10 cellular contexts compared by ENCODE assay signal in the genomic region with DNA sequence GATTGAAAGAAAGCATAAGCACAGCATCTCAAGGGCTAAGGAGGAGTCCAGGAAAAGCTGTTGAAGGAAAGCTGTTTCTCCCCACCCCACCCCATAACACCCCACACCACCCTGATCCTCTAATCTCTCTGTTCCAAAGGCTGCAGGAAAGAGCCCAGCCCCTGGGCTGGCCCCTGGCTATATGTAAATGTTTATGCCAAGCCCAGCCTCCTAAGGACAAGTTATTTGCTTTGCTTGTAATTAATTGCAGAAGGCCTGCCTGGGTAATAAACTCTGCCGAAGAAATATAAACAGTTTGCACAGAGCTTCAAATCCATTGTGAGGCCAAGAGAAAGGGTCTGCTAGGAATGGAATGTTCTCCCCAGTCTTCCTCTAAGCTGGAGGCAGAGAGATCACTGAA. TPM values are rescaled to one million over a fixed set of nuclear protein-coding genes. Genes with fewer than 3 reads are reported as not detected.
A peak's percentile ranks its signal among the peaks of the same experiment; 100 is the strongest.
DNase-seq lines count a peak whose midpoint lies in the region; ATAC-seq and TF ChIP-seq lines count a peak whose summit lies in the region.
"Had no signal": no experiment of that assay in that cellular context is flagged by ENCODE, and none has a peak within 500 bp of the region (broad histone marks: within the 10 kb centered on the region; RNA-seq: fewer than 3 reads in every experiment).

No MANE protein-coding gene starts in this region.

- H3K9me3 ChIP-seq in HEK293 (ENCODE audit: control insufficient read depth, insufficient read depth, low read depth, low read length) (no peaks in the 10 kb centered on the region), adipocyte (ENCODE audit: control insufficient read depth, low read length) (no peaks in the 10 kb centered on the region)

- DNase-seq in adipocyte (ENCODE audit: low read depth) (peak; percentile 66), mesothelial cell of epicardium (ENCODE audit: low spot score in 2 of 2, unreplicated experiment in 2 of 2) (no peak), NCI-H1436 (lab: John Stamatoyannopoulos, UW) (no peak), T1000 (lab: John Stamatoyannopoulos, UW) (no peak)
- DNase-seq in effector memory CD8-positive, alpha-beta T cell, result no peak
- DNase-seq: GM23248, occipital lobe had no signal

- H3K27ac Mint-ChIP-seq in mesothelial cell of epicardium, result peak overlapping the region; percentile 49
- peak overlapping the region in 1 of 2 donors; percentile 89 for H3K27ac Mint-ChIP-seq in effector memory CD8-positive, alpha-beta T cell

- H3K27ac ChIP-seq in C4-2B (peak overlapping the region; percentile 69), HEK293 (ENCODE audit: extremely low read depth, low read depth, low read length) (no peak overlapping the region)
- H3K27ac ChIP-seq: GM23248 had no signal

- POLR2A ChIA-PET in HEK293 (lab: Yijun Ruan, JAX), result interaction anchor here (1.1 kb wide), 1 partner anchor 10 kb away, joined by 3 read pairs; no protein-coding TSS in a partner anchor

- no peak for ATAC-seq in effector memory CD8-positive, alpha-beta T cell (replicated peaks)
- no peak for ATAC-seq in HG03469 (IDR thresholded peaks at IDR 0.05; ENCODE audit: unreplicated experiment)

- H3K4me1 ChIP-seq in HEK293 (ENCODE audit: control insufficient read depth, insufficient read depth, low read length) (no peaks in the 10 kb centered on the region), adipocyte (ENCODE audit: control insufficient read depth, insufficient read depth, low read length) (peaks cover 26% of the 10 kb centered on the region)

- H3K4me3 ChIP-seq in HEK293 (ENCODE audit: low read depth, low read length) (no peak overlapping the region), adipocyte (ENCODE audit: low read length) (no peak overlapping the region)
- H3K4me3 ChIP-seq: GM23248 had no signal

- H3K36me3 Mint-ChIP-seq in mesothelial cell of epicardium, result no peaks in the 10 kb centered on the region
- H3K36me3 Mint-ChIP-seq in effector memory CD8-positive, alpha-beta T cell (ENCODE audit: insufficient read depth), result peaks cover 7% of the 10 kb centered on the region

- H3K4me1 Mint-ChIP-seq in mesothelial cell of epicardium, result peaks cover 40% of the 10 kb centered on the region
- H3K4me1 Mint-ChIP-seq in effector memory CD8-positive, alpha-beta T cell (ENCODE audit: low read depth in 2 of 2), result peaks cover 21 to 37% of the 10 kb centered on the region in 2 donors

- no peaks in the 10 kb centered on the region for H3K27me3 ChIP-seq in adipocyte (replicated peaks; ENCODE audit: control insufficient read depth, insufficient read depth, low read length)

- CTCF ChIA-PET in HEK293 (lab: Yijun Ruan, JAX), result interaction anchor here (0.6 to 4.3 kb wide), 5 partner anchors 51 to 275 kb away, joined by 4 to 40 read pairs (median 4); no protein-coding TSS in a partner anchor

- H3K27me3 Mint-ChIP-seq in mesothelial cell of epicardium (ENCODE audit: low read depth), result no peaks in the 10 kb centered on the region
- H3K27me3 Mint-ChIP-seq in effector memory CD8-positive, alpha-beta T cell, result no peaks in the 10 kb centered on the region

- no peaks in the 10 kb centered on the region for H3K9me3 Mint-ChIP-seq in mesothelial cell of epicardium
- no peaks in the 10 kb centered on the region for H3K9me3 Mint-ChIP-seq in effector memory CD8-positive, alpha-beta T cell

- TF ChIP-seq CTCF in C4-2B (conservative IDR thresholded peaks at IDR 0.05), result no peak
- no peak for TF ChIP-seq CTCF in HEK293 (tag by site-specific recombination; IDR thresholded peaks at IDR 0.05)
- no peak for TF ChIP-seq CTCF in mesothelial cell of epicardium (IDR thresholded peaks at IDR 0.05; ENCODE audit: unreplicated experiment)

- H3K36me3 ChIP-seq in HEK293 (ENCODE audit: control insufficient read depth in 2 of 2, insufficient read depth in 1 of 2, low read length in 2 of 2) (no peaks in the 10 kb centered on the region), adipocyte (ENCODE audit: control insufficient read depth, insufficient read depth, low read length, severe bottlenecking) (no peaks in the 10 kb centered on the region)

- H3K4me3 Mint-ChIP-seq in mesothelial cell of epicardium, result no peak overlapping the region
- no peak overlapping the region for H3K4me3 Mint-ChIP-seq in effector memory CD8-positive, alpha-beta T cell

- H3K9ac ChIP-seq in adipocyte (ENCODE audit: low read length), result peak overlapping the region; percentile 22
- H3K9ac ChIP-seq: GM23248 had no signal

TF ChIP-seq in HEK293, 187 proteins besides CTCF, POLR2A, EP300 and RAD21:
- TF ChIP-seq KLF1 (tag by site-specific recombination; IDR thresholded peaks at IDR 0.05) (peak; percentile 71), ZNF37A (tag by site-specific recombination; IDR thresholded peaks at IDR 0.05) (no peak), KLF16 (tag by site-specific recombination; IDR thresholded peaks at IDR 0.05) (no peak), KLF10 (tag by site-specific recombination; IDR thresholded peaks at IDR 0.05) (no peak), ZNF596 (tag by site-specific recombination; IDR thresholded peaks at IDR 0.05) (no peak), ZNF785 (tag by site-specific recombination; IDR thresholded peaks at IDR 0.05) (no peak)
- TF ChIP-seq, protein P1, sequence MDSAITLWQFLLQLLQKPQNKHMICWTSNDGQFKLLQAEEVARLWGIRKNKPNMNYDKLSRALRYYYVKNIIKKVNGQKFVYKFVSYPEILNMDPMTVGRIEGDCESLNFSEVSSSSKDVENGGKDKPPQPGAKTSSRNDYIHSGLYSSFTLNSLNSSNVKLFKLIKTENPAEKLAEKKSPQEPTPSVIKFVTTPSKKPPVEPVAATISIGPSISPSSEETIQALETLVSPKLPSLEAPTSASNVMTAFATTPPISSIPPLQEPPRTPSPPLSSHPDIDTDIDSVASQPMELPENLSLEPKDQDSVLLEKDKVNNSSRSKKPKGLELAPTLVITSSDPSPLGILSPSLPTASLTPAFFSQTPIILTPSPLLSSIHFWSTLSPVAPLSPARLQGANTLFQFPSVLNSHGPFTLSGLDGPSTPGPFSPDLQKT (IDR thresholded peaks at IDR 0.05; ENCODE audit: borderline replicate concordance, low read depth, low read length), result no peak

RNA-seq across cellular contexts. Expression of a gene that starts 21.2 kb away (rescaled TPM):
- 15.9 to 17.5 TPM (median 16.5 TPM) in 3 replicates for total RNA-seq in mesothelial cell of epicardium
